Comparison of ENCODE assay signal across 18 cellular contexts in genomic region chr17:73799781-73800627, GRCh38.
DNase-seq lines count a peak whose midpoint lies in the region; ATAC-seq and TF ChIP-seq lines count a peak whose summit lies in the region.
"Had no signal": no experiment of that assay in that cellular context is flagged by ENCODE, and none has a peak within 500 bp of the region (broad histone marks: within the 10 kb centered on the region; RNA-seq: fewer than 3 reads in every experiment).

No MANE protein-coding gene starts in this region.

- no peak for TF ChIP-seq CTCF in HCT116 (IDR thresholded peaks at IDR 0.05 in 2 of 3, conservative IDR thresholded peaks at IDR 0.05 in 1 of 3; ENCODE audit: borderline replicate concordance in 1 of 3, insufficient read depth in 1 of 3, low read depth in 2 of 3, low read length in 2 of 3)
- no peak for TF ChIP-seq CTCF in omental fat pad (IDR thresholded peaks at IDR 0.05)

- RAD21 ChIA-PET in HCT116 (lab: Charles Lee; ENCODE audit: low non-redundant PET in 1 of 2, low total read pairs in 2 of 2, uncharacterized antibody in 2 of 2, unreplicated experiment in 2 of 2), result no interaction called here

- H3K27me3 ChIP-seq in BLaER1 (no peaks in the 10 kb centered on the region), HCT116 (ENCODE audit: insufficient read depth, low read length) (peaks cover 45% of the 10 kb centered on the region)

- POLR2A ChIA-PET in HCT116 (lab: Charles Lee), result no interaction called here

- ATAC-seq in HCT116 (no peak), omental fat pad (ENCODE audit: low FRiP score) (peak; percentile 55), left colon (no peak)
- no peak for ATAC-seq in natural killer cell treated with Interleukin-12 subunit alpha and Interleukin-12 subunit beta and Interleukin-15 and Interleukin-18, amount 100 ng/mL, for 72 hours
- ATAC-seq: GM12878, Right ventricle myocardium inferior had no signal

- H3K4me3 ChIP-seq in BLaER1, result no peak overlapping the region
- H3K4me3 ChIP-seq in HCT116 (replicated peaks in 1 of 2; ENCODE audit: low read depth in 1 of 2, low read length in 2 of 2), result no peak overlapping the region
- H3K4me3 ChIP-seq: GM12878, SK-N-MC had no signal

- peaks cover 2% of the 10 kb centered on the region for H3K9me3 Mint-ChIP-seq in natural killer cell treated with Interleukin-12 subunit alpha and Interleukin-12 subunit beta and Interleukin-15 and Interleukin-18, amount 100 ng/mL, for 72 hours

- no TSS peak for BruUV-seq in HCT116 (replicated peaks; lab: Mats Ljungman, UMichigan)

- CTCF ChIA-PET in HCT116 (lab: Charles Lee), result no interaction called here

- H4K20me1 ChIP-seq in BLaER1, result no peaks in the 10 kb centered on the region
- no peaks in the 10 kb centered on the region for H4K20me1 ChIP-seq in HCT116 (ENCODE audit: insufficient read depth)

- H3K79me2 ChIP-seq in HCT116 (ENCODE audit: insufficient read depth, low read length), result no peaks in the 10 kb centered on the region

- TF ChIP-seq RAD21 in HCT116 (IDR thresholded peaks at IDR 0.05; ENCODE audit: low read depth), result no peak

- H3K27ac Mint-ChIP-seq in natural killer cell treated with Interleukin-12 subunit alpha and Interleukin-12 subunit beta and Interleukin-15 and Interleukin-18, amount 100 ng/mL, for 72 hours, result no peak overlapping the region

- H3K4me2 ChIP-seq in BLaER1 (peak overlapping the region; percentile 55; the same call in 1 of the 2 replicates), HCT116 (ENCODE audit: low read length) (peak overlapping the region; percentile 17; the same call in 1 of the 2 replicates)

- no peak for TF ChIP-seq POLR2A in HCT116 (IDR thresholded peaks at IDR 0.05; ENCODE audit: borderline replicate concordance, extremely low read depth, insufficient read depth, insufficient read length)

- peaks cover 2 to 8% of the 10 kb centered on the region in 2 donors for H3K27me3 Mint-ChIP-seq in natural killer cell treated with Interleukin-12 subunit alpha and Interleukin-12 subunit beta and Interleukin-15 and Interleukin-18, amount 100 ng/mL, for 72 hours

- H3K4me1 ChIP-seq in BLaER1 (peaks cover 57% of the 10 kb centered on the region), HCT116 (ENCODE audit: control insufficient read depth in 1 of 2, insufficient read depth in 2 of 2, low read length in 2 of 2) (peaks cover 4 to 9% of the 10 kb centered on the region in 2 experiments; a peak in 2 of 4 replicates)

- intact Hi-C loops in HCT116 (cut with micrococcal nuclease), result no loop called here
- intact Hi-C loops in left colon (cut with DNase I, micrococcal nuclease), result no loop called here
- intact Hi-C loops in posterior vena cava (cut with DNase I), result no loop called here

- H3K4me1 Mint-ChIP-seq in natural killer cell treated with Interleukin-12 subunit alpha and Interleukin-12 subunit beta and Interleukin-15 and Interleukin-18, amount 100 ng/mL, for 72 hours (ENCODE audit: low read depth in 2 of 2), result no peaks in the 10 kb centered on the region

- H3K9me3 ChIP-seq in BLaER1, result peaks cover 7% of the 10 kb centered on the region
- no peaks in the 10 kb centered on the region for H3K9me3 ChIP-seq in HCT116 (ENCODE audit: control insufficient read depth in 1 of 2, insufficient read depth in 1 of 2, low read depth in 1 of 2, low read length in 2 of 2)

- no peak for DNase-seq in HCT116 (ENCODE audit: low read depth, low spot score)
- peak; percentile 37 for DNase-seq in SW480 (ENCODE audit: low spot score)
- no peak for DNase-seq in omental fat pad (ENCODE audit: low spot score)
- DNase-seq in left colon, result no peak
- no peak for DNase-seq in natural killer cell treated with Interleukin-12 subunit alpha and Interleukin-12 subunit beta and Interleukin-15 and Interleukin-18, amount 100 ng/mL, for 72 hours (ENCODE audit: low spot score)
- DNase-seq in posterior vena cava (ENCODE audit: low spot score), result no peak
- DNase-seq: C1 segment of cervical spinal cord, DMS 273 treated with DMSO at 0.1 percent for 48 hours, GDM1, GOT3, KG1, NCI-H2029, NCI-H446, T-helper 1 cell had no signal

- H3K27ac ChIP-seq in BLaER1 (no peak overlapping the region), HCT116 (ENCODE audit: low read depth, low read length) (no peak overlapping the region)
- H3K27ac ChIP-seq: SK-N-MC had no signal

- H3K9ac ChIP-seq in BLaER1, result no peak overlapping the region
- no peak overlapping the region for H3K9ac ChIP-seq in HCT116 (ENCODE audit: low read length)

- no peaks in the 10 kb centered on the region for H3K36me3 ChIP-seq in BLaER1
- H3K36me3 ChIP-seq in HCT116 (ENCODE audit: control insufficient read depth in 1 of 2, insufficient read depth in 2 of 2, low read length in 2 of 2), result no peaks in the 10 kb centered on the region

- no peaks in the 10 kb centered on the region for H3K9me2 ChIP-seq in HCT116 (ENCODE audit: insufficient read depth)

- no peak overlapping the region for H3K4me3 Mint-ChIP-seq in natural killer cell treated with Interleukin-12 subunit alpha and Interleukin-12 subunit beta and Interleukin-15 and Interleukin-18, amount 100 ng/mL, for 72 hours

- H2AFZ ChIP-seq in HCT116 (ENCODE audit: low read depth, low read length, poor library complexity, severe bottlenecking), result no peak overlapping the region

- peaks cover 3% of the 10 kb centered on the region for H3K36me3 Mint-ChIP-seq in natural killer cell treated with Interleukin-12 subunit alpha and Interleukin-12 subunit beta and Interleukin-15 and Interleukin-18, amount 100 ng/mL, for 72 hours

TF ChIP-seq in HCT116, 20 proteins besides CTCF, POLR2A, EP300 and RAD21:
- TF ChIP-seq FOSL1 (IDR thresholded peaks at IDR 0.05; ENCODE audit: low read depth), result peak; percentile 20; the same call in 1 of the 2 replicates
- TF ChIP-seq JUND (IDR thresholded peaks at IDR 0.05), result no peak
